ENCODE assay signal across 14 cellular contexts in the genomic region with DNA sequence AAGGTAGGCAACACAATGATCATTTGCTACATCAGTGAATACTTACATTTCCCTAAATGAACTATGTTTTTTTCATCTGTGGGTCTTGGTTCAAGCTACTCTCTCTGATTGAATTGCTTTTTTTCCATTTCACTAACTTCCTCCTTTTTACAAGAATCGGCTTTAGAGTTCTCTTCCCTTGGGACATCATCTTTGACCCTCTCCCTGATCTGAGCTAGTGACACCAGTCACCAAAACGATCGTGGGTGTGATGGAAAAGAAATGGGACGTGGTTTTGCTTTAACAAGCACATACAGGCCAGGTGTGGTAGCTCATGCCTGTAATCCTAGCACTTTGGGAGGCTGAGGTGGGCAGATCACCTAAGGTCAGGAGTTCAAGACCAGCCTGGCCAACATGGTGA.
DNase-seq lines count a peak whose midpoint lies in the region; FAIRE-seq and TF ChIP-seq lines count a peak whose summit lies in the region.
"Had no signal": no experiment of that assay in that cellular context is flagged by ENCODE, and none has a peak within 500 bp of the region (broad histone marks: within the 10 kb centered on the region; RNA-seq: fewer than 3 reads in every experiment).

No MANE protein-coding gene starts in this region.

- H3K9me3 ChIP-seq in BLaER1 treated with 17β-estradiol and CSF1 and Interleukin-3, amounts not matched to agents 10 nM and 100 nM (replicated peaks in 1 of 11), result no peaks in the 10 kb centered on the region
- H3K9me3 ChIP-seq in testis (no peaks in the 10 kb centered on the region), kidney (ENCODE audit: control insufficient read depth in 1 of 2, low read length in 2 of 2) (no peaks in the 10 kb centered on the region)
- H3K9me3 ChIP-seq: A549 had no signal

- no peak for FAIRE-seq in kidney (lab: Jason Lieb, UNC)
- FAIRE-seq: A549, GM18507 had no signal

- peak overlapping the region; percentile 11 for H3K27ac Mint-ChIP-seq in glutamatergic neuron (ENCODE audit: unreplicated experiment)
- H3K27ac Mint-ChIP-seq: CD4-positive, alpha-beta T cell had no signal

- WGBS in testis, 2 donors, result 82 to 85% methylated on average over 4 of the region's 4 CpGs

- no peak overlapping the region for H3K4me3 ChIP-seq in BLaER1 treated with 17β-estradiol and CSF1 and Interleukin-3, amounts not matched to agents 10 nM and 100 nM
- no peak overlapping the region for H3K4me3 ChIP-seq in testis
- no peak overlapping the region for H3K4me3 ChIP-seq in kidney (ENCODE audit: low read length in 2 of 2)
- H3K4me3 ChIP-seq: A549 had no signal

- no peaks in the 10 kb centered on the region for H4K20me1 ChIP-seq in BLaER1 treated with 17β-estradiol and CSF1 and Interleukin-3, amounts not matched to agents 10 nM and 100 nM

- DNase-seq in MV-4-11 (lab: John Stamatoyannopoulos, UW) (peak; percentile 26), glutamatergic neuron (no peak), testis (no peak), RKO (ENCODE audit: low spot score) (no peak), NCI-H1417 (lab: John Stamatoyannopoulos, UW) (no peak), kidney (no peak)
- DNase-seq: Calu3; CD4-positive, alpha-beta T cell; DMS 273 treated with DMSO at 0.1 percent for 48 hours; HCEC 1CT had no signal

- H3K9ac ChIP-seq in BLaER1 treated with 17β-estradiol and CSF1 and Interleukin-3, amounts not matched to agents 10 nM and 100 nM, result no peak overlapping the region
- no peak overlapping the region for H3K9ac ChIP-seq in kidney (ENCODE audit: low read length in 2 of 2)

- peaks cover 28% of the 10 kb centered on the region for H3K4me1 Mint-ChIP-seq in glutamatergic neuron (ENCODE audit: low read depth, unreplicated experiment)

- TF ChIP-seq POLR2A in testis (IDR thresholded peaks at IDR 0.05), result no peak

- no peaks in the 10 kb centered on the region for H3K36me3 ChIP-seq in BLaER1 treated with 17β-estradiol and CSF1 and Interleukin-3, amounts not matched to agents 10 nM and 100 nM
- no peaks in the 10 kb centered on the region for H3K36me3 ChIP-seq in testis (ENCODE audit: low read depth, missing control alignments)
- H3K36me3 ChIP-seq in kidney (ENCODE audit: control insufficient read depth in 1 of 2, insufficient read depth in 2 of 2, low read length in 2 of 2), result no peaks in the 10 kb centered on the region

- no peaks in the 10 kb centered on the region for H3K27me3 ChIP-seq in BLaER1 treated with 17β-estradiol and CSF1 and Interleukin-3, amounts not matched to agents 10 nM and 100 nM
- no peaks in the 10 kb centered on the region for H3K27me3 ChIP-seq in testis

- peaks cover 0 to 18% (median 14%) of the 10 kb centered on the region in 10 experiments; a peak in 14 of 20 replicates for H3K4me1 ChIP-seq in BLaER1 treated with 17β-estradiol and CSF1 and Interleukin-3, amounts not matched to agents 10 nM and 100 nM
- H3K4me1 ChIP-seq in testis (peaks cover 18% of the 10 kb centered on the region), kidney (ENCODE audit: control insufficient read depth in 1 of 2, insufficient read depth in 1 of 2, low read depth in 1 of 2, low read length in 2 of 2) (no peaks in the 10 kb centered on the region)

- no peaks in the 10 kb centered on the region for H3K9me3 Mint-ChIP-seq in glutamatergic neuron (ENCODE audit: unreplicated experiment)
- H3K9me3 Mint-ChIP-seq: CD4-positive, alpha-beta T cell had no signal

- H3K27me3 Mint-ChIP-seq in glutamatergic neuron (ENCODE audit: unreplicated experiment), result no peaks in the 10 kb centered on the region

- H3K4me3 Mint-ChIP-seq in glutamatergic neuron (ENCODE audit: unreplicated experiment), result no peak overlapping the region
- H3K4me3 Mint-ChIP-seq: CD4-positive, alpha-beta T cell had no signal

- TF ChIP-seq CTCF in glutamatergic neuron (IDR thresholded peaks at IDR 0.05; ENCODE audit: partially characterized antibody, unreplicated experiment) (no peak), testis (IDR thresholded peaks at IDR 0.05) (no peak), kidney (IDR thresholded peaks at IDR 0.05; ENCODE audit: borderline replicate concordance, extremely low read depth, insufficient read depth) (no peak)

- intact Hi-C loops in testis (cut with DNase I; ENCODE audit: low total_unique reads) (no loop called here), kidney (cut with DNase I) (no loop called here)

- H3K4me2 ChIP-seq in BLaER1 treated with 17β-estradiol and CSF1 and Interleukin-3, amounts not matched to agents 10 nM and 100 nM, result peak overlapping the region in 8 of 11 experiments; percentile 26 to 45 (median 32); a peak in 15 of 22 replicates
- H3K4me2 ChIP-seq: A549 had no signal

- H3K27ac ChIP-seq in BLaER1 treated with 17β-estradiol and CSF1 and Interleukin-3, amounts not matched to agents 10 nM and 100 nM, result no peak overlapping the region
- H3K27ac ChIP-seq in testis (peak overlapping the region; percentile 71 to 76), kidney (ENCODE audit: low read depth in 2 of 2, low read length in 2 of 2) (no peak overlapping the region)
- H3K27ac ChIP-seq: A549, HL-60 had no signal

- no peaks in the 10 kb centered on the region for H3K36me3 Mint-ChIP-seq in glutamatergic neuron (ENCODE audit: unreplicated experiment)

Comparison
In these comparisons a context has a peak if more than half of its experiments do, and no peak if none do; other contexts are left out.
1. H3K27ac ChIP-seq: peak in testis (2 of 2); none in BLaER1 treated with 17β-estradiol and CSF1 and Interleukin-3, amounts not matched to agents 10 nM and 100 nM (0 of 11) and kidney (0 of 2).